Comparison of ENCODE assay signal across 40 cellular contexts in the genomic region with DNA sequence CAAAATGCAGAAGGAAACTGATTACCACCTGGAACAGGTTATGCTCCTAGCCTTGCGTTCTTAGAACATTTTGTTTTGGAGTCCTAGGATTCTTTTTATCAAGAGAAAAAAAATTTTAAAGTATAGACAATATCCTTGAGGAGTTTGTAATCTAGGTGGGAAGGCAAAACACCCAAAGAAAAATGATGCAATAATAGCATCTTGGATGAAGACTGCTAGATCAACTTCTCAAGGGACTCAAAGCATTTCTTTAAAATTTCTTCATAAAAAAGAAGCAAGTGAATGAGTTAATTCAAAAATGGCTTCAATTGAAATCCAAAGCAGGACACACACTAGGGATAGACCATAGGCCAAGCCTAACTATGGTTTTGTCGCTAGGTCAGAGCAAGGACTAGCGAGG.
"Had no signal": no experiment of that assay in that cellular context is flagged by ENCODE, and none has a peak within 500 bp of the region (broad histone marks: within the 10 kb centered on the region; RNA-seq: fewer than 3 reads in every experiment).

No MANE protein-coding gene starts in this region.

- H3K4me1 ChIP-seq: adrenal gland, ascending aorta, body of pancreas, breast epithelium had no signal

- H3K27me3 ChIP-seq: adrenal gland, ascending aorta, body of pancreas, brain microvascular endothelial cell, cardiac muscle cell had no signal

- H3K9me3 ChIP-seq: adrenal gland, ascending aorta, body of pancreas, breast epithelium had no signal

- H3K36me3 ChIP-seq: adrenal gland, ascending aorta, brain microvascular endothelial cell, breast epithelium, cardiac muscle cell had no signal

- H3K4me1 Mint-ChIP-seq: activated naive CD4-positive, alpha-beta T cell treated with anti-CD3 and anti-CD28 coated beads, Interleukin-2, amount 10 ng/mL, durations not matched to agents 7 days and 5 days; activated naive CD4-positive, alpha-beta T cell treated with anti-CD3 and anti-CD28 coated beads, Interleukin-2, amount 50 U/mL, for 24 hours; activated naive CD8-positive, alpha-beta T cell treated with anti-CD3 and anti-CD28 coated beads for 36 hours; activated naive CD8-positive, alpha-beta T cell treated with anti-CD3 and anti-CD28 coated beads, Interleukin-2, amount 10 ng/mL, durations not matched to agents 7 days and 5 days; activated naive CD8-positive, alpha-beta T cell treated with anti-CD3 and anti-CD28 coated beads, Interleukin-2, amount 50 U/mL, for 24 hours; activated T-helper 17 cell treated with anti-CD3 and anti-CD28 coated beads, Interleukin-2, amount 50 U/mL, for 72 hours; central memory CD8-positive, alpha-beta T cell had no signal

- H3K4me3 Mint-ChIP-seq: activated naive CD4-positive, alpha-beta T cell treated with anti-CD3 and anti-CD28 coated beads for 36 hours; activated naive CD4-positive, alpha-beta T cell treated with anti-CD3 and anti-CD28 coated beads, Interleukin-2, amount 10 ng/mL, durations not matched to agents 7 days and 5 days; activated naive CD4-positive, alpha-beta T cell treated with anti-CD3 and anti-CD28 coated beads, Interleukin-2, amount 50 U/mL, for 24 hours; activated naive CD8-positive, alpha-beta T cell; activated naive CD8-positive, alpha-beta T cell treated with anti-CD3 and anti-CD28 coated beads for 36 hours; activated naive CD8-positive, alpha-beta T cell treated with anti-CD3 and anti-CD28 coated beads, Interleukin-2, amount 10 ng/mL, durations not matched to agents 7 days and 5 days; activated naive CD8-positive, alpha-beta T cell treated with anti-CD3 and anti-CD28 coated beads, Interleukin-2, amount 50 U/mL, for 24 hours; activated T-cell treated with anti-CD3 and anti-CD28 coated beads, Interleukin-2, amount 50 U/mL, for 24 hours; activated T-cell treated with anti-CD3 and anti-CD28 coated beads, Interleukin-2, amount 50 U/mL, for 4 hours; activated T-cell treated with anti-CD3 and anti-CD28 coated beads, Interleukin-2, amount 50 U/mL, for 72 hours; activated T-helper 1 cell treated with anti-CD3 and anti-CD28 coated beads, Interleukin-12 subunit alpha, Interleukin-12 subunit beta, Interleukin-2, Interleukin-4 antibody, amounts not matched to agents 30 ng/mL and 10 ng/mL and 1 ng/mL, durations not matched to agents 14 hours and 24 hours and 36 hours; activated T-helper 17 cell treated with anti-CD3 and anti-CD28 coated beads, Interleukin-2, amount 50 U/mL, for 72 hours; brain; central memory CD8-positive, alpha-beta T cell had no signal

- H3K27ac Mint-ChIP-seq: activated naive CD4-positive, alpha-beta T cell treated with anti-CD3 and anti-CD28 coated beads for 36 hours; activated naive CD4-positive, alpha-beta T cell treated with anti-CD3 and anti-CD28 coated beads, Interleukin-2, amount 10 ng/mL, durations not matched to agents 7 days and 5 days; activated naive CD4-positive, alpha-beta T cell treated with anti-CD3 and anti-CD28 coated beads, Interleukin-2, amount 50 U/mL, for 24 hours; activated naive CD4-positive, alpha-beta T cell treated with anti-CD3 and anti-CD28 coated beads, Interleukin-2, amount 50 U/mL, for 72 hours; activated naive CD8-positive, alpha-beta T cell; activated naive CD8-positive, alpha-beta T cell treated with anti-CD3 and anti-CD28 coated beads for 36 hours; activated naive CD8-positive, alpha-beta T cell treated with anti-CD3 and anti-CD28 coated beads, Interleukin-2, amount 10 ng/mL, durations not matched to agents 7 days and 5 days; activated naive CD8-positive, alpha-beta T cell treated with anti-CD3 and anti-CD28 coated beads, Interleukin-2, amount 50 U/mL, for 24 hours; activated T-cell treated with anti-CD3 and anti-CD28 coated beads, Interleukin-2, amount 50 U/mL, for 24 hours; activated T-cell treated with anti-CD3 and anti-CD28 coated beads, Interleukin-2, amount 50 U/mL, for 72 hours; activated T-helper 1 cell treated with anti-CD3 and anti-CD28 coated beads, Interleukin-12 subunit alpha, Interleukin-12 subunit beta, Interleukin-2, Interleukin-4 antibody, amounts not matched to agents 30 ng/mL and 10 ng/mL and 1 ng/mL, durations not matched to agents 14 hours and 24 hours and 36 hours; activated T-helper 17 cell treated with anti-CD3 and anti-CD28 coated beads, Interleukin-2, amount 50 U/mL, for 72 hours; activated T-helper 2 cell treated with anti-CD3 and anti-CD28 coated beads, Interferon-gamma antibody, Interleukin-2, Interleukin-4, amounts not matched to agents 10 μg/mL and 5 μg/mL and 100 μg/mL, durations not matched to agents 14 hours and 24 hours and 36 hours had no signal

- FAIRE-seq: astrocyte, bronchial epithelial cell had no signal

- H3K27ac ChIP-seq: adrenal gland, ascending aorta, body of pancreas, brain microvascular endothelial cell, breast epithelium, cardiac muscle cell had no signal

- DNase-seq: activated effector memory CD4-positive, alpha-beta T cell treated with anti-CD3 and anti-CD28 coated beads, Interleukin-2, amount 50 U/mL, for 16 hours; activated effector memory CD4-positive, alpha-beta T cell treated with Interleukin-2 at 50 U/mL for 16 hours; activated gamma-delta T cell; activated gamma-delta T cell treated with Interleukin-2 at 50 U/mL for 16 hours; activated naive CD4-positive, alpha-beta T cell; activated naive CD4-positive, alpha-beta T cell treated with anti-CD3 and anti-CD28 coated beads for 36 hours; activated naive CD4-positive, alpha-beta T cell treated with anti-CD3 and anti-CD28 coated beads, Interleukin-2, amount 10 ng/mL, durations not matched to agents 7 days and 5 days; activated naive CD4-positive, alpha-beta T cell treated with anti-CD3 and anti-CD28 coated beads, Interleukin-2, amount 50 U/mL, for 16 hours; activated naive CD4-positive, alpha-beta T cell treated with Interleukin-2 at 50 U/mL for 16 hours; activated naive CD8-positive, alpha-beta T cell treated with anti-CD3 and anti-CD28 coated beads for 36 hours; activated naive CD8-positive, alpha-beta T cell treated with anti-CD3 and anti-CD28 coated beads, Interleukin-2, amount 10 ng/mL, durations not matched to agents 7 days and 5 days; activated naive CD8-positive, alpha-beta T cell treated with anti-CD3 and anti-CD28 coated beads, Interleukin-2, amount 50 U/mL, for 24 hours; activated T-cell treated with anti-CD3 and anti-CD28 coated beads, Interleukin-2, amount 50 U/mL, for 1 hour; activated T-cell treated with anti-CD3 and anti-CD28 coated beads, Interleukin-2, amount 50 U/mL, for 24 hours; activated T-cell treated with anti-CD3 and anti-CD28 coated beads, Interleukin-2, amount 50 U/mL, for 4 hours; activated T-cell treated with anti-CD3 and anti-CD28 coated beads, Interleukin-2, amount 50 U/mL, for 48 hours; activated T-cell treated with anti-CD3 and anti-CD28 coated beads, Interleukin-2, amount 50 U/mL, for 72 hours; adrenal gland; amniotic stem cell; amygdala; anterior cingulate cortex; aorta; body of pancreas; brain microvascular endothelial cell; caudate nucleus; central memory CD4-positive, alpha-beta T cell; cerebellar nuclear complex had no signal

- H3K36me3 Mint-ChIP-seq: activated naive CD4-positive, alpha-beta T cell treated with anti-CD3 and anti-CD28 coated beads, Interleukin-2, amount 10 ng/mL, durations not matched to agents 7 days and 5 days; activated naive CD4-positive, alpha-beta T cell treated with anti-CD3 and anti-CD28 coated beads, Interleukin-2, amount 50 U/mL, for 24 hours; activated naive CD4-positive, alpha-beta T cell treated with anti-CD3 and anti-CD28 coated beads, Interleukin-2, amount 50 U/mL, for 72 hours; activated naive CD8-positive, alpha-beta T cell; activated naive CD8-positive, alpha-beta T cell treated with anti-CD3 and anti-CD28 coated beads for 36 hours; activated naive CD8-positive, alpha-beta T cell treated with anti-CD3 and anti-CD28 coated beads, Interleukin-2, amount 10 ng/mL, durations not matched to agents 7 days and 5 days; brain had no signal

- ATAC-seq: activated naive CD4-positive, alpha-beta T cell treated with anti-CD3 and anti-CD28 coated beads, Interleukin-2, amount 50 U/mL, for 72 hours; activated naive CD8-positive, alpha-beta T cell treated with anti-CD3 and anti-CD28 coated beads, Interleukin-2, amount 50 U/mL, for 24 hours; activated T-cell treated with anti-CD3 and anti-CD28 coated beads, Interleukin-2, amount 50 U/mL, for 4 hours; activated T-cell treated with anti-CD3 and anti-CD28 coated beads, Interleukin-2, amount 50 U/mL, for 72 hours; activated T-helper 17 cell treated with anti-CD3 and anti-CD28 coated beads, Interleukin-2, amount 50 U/mL, for 72 hours; body of pancreas had no signal

- H3K9me3 Mint-ChIP-seq: activated naive CD4-positive, alpha-beta T cell treated with anti-CD3 and anti-CD28 coated beads for 36 hours; activated naive CD4-positive, alpha-beta T cell treated with anti-CD3 and anti-CD28 coated beads, Interleukin-2, amount 50 U/mL, for 24 hours; activated naive CD8-positive, alpha-beta T cell treated with anti-CD3 and anti-CD28 coated beads for 36 hours; activated T-cell treated with anti-CD3 and anti-CD28 coated beads, Interleukin-2, amount 50 U/mL, for 4 hours; activated T-helper 1 cell treated with anti-CD3 and anti-CD28 coated beads, Interleukin-12 subunit alpha, Interleukin-12 subunit beta, Interleukin-2, Interleukin-4 antibody, amounts not matched to agents 30 ng/mL and 10 ng/mL and 1 ng/mL, durations not matched to agents 14 hours and 24 hours and 36 hours; activated T-helper 17 cell treated with anti-CD3 and anti-CD28 coated beads, Interleukin-2, amount 50 U/mL, for 72 hours had no signal

- H3K27me3 Mint-ChIP-seq: activated naive CD4-positive, alpha-beta T cell treated with anti-CD3 and anti-CD28 coated beads, Interleukin-2, amount 10 ng/mL, durations not matched to agents 7 days and 5 days; activated naive CD4-positive, alpha-beta T cell treated with anti-CD3 and anti-CD28 coated beads, Interleukin-2, amount 50 U/mL, for 24 hours; activated naive CD8-positive, alpha-beta T cell treated with anti-CD3 and anti-CD28 coated beads for 36 hours; activated naive CD8-positive, alpha-beta T cell treated with anti-CD3 and anti-CD28 coated beads, Interleukin-2, amount 10 ng/mL, durations not matched to agents 7 days and 5 days; activated T-helper 17 cell treated with anti-CD3 and anti-CD28 coated beads, Interleukin-2, amount 50 U/mL, for 72 hours; central memory CD8-positive, alpha-beta T cell had no signal

- H3K4me3 ChIP-seq: adrenal gland, ascending aorta, body of pancreas, breast epithelium, cardiac muscle cell had no signal
